ENCODE assay signal across 1 cellular context in the genomic region with DNA sequence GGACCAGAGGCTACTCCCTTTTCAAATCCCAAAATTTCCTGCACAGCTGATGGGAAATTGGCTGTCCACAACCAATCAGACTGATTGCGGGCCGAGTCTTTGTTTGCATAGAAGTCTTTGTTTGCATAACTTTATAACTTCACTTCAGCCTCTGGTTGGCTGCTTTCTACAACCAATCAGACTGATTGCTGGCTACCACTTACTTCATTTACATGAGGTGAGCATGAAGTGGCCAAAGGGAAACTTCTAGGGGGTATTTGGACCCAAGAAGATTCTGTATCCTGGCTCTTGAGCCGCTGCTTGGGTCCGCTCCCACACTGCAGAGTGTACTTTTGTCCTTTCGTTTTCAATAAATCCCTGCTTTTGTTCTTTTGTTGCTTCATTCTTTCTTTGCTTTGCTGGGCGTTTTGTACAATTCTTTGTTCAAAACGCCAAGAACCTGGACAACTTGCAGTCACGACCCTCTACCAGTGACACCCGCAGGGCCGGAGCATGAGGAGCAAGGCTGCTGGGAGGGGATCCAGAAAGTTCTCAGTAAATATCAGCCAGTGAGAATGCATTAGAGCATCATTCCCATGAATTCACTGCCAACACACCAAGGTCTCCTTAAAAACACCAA.
TF ChIP-seq lines count a peak whose summit lies in the region.

No MANE protein-coding gene starts in this region.

TF ChIP-seq in HepG2, 621 proteins besides CTCF, POLR2A, EP300 and RAD21 (continued from another document and continues in another):
- TF ChIP-seq, protein P1, sequence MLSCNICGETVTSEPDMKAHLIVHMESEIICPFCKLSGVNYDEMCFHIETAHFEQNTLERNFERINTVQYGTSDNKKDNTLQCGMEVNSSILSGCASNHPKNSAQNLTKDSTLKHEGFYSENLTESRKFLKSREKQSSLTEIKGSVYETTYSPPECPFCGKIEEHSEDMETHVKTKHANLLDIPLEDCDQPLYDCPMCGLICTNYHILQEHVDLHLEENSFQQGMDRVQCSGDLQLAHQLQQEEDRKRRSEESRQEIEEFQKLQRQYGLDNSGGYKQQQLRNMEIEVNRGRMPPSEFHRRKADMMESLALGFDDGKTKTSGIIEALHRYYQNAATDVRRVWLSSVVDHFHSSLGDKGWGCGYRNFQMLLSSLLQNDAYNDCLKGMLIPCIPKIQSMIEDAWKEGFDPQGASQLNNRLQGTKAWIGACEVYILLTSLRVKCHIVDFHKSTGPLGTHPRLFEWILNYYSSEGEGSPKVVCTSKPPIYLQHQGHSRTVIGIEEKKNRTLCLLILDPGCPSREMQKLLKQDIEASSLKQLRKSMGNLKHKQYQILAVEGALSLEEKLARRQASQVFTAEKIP (CRISPR knock-in tag; IDR thresholded peaks at IDR 0.05; ENCODE audit: borderline replicate concordance): no peak
- TF ChIP-seq SOX6 (IDR thresholded peaks at IDR 0.05) (no peak), SOX6 (CRISPR knock-in tag; IDR thresholded peaks at IDR 0.05) (peak; percentile 63), ZNF629 (CRISPR knock-in tag; conservative IDR thresholded peaks at IDR 0.05) (no peak), BATF2 (CRISPR knock-in tag; IDR thresholded peaks at IDR 0.05) (no peak), ZFP36 (IDR thresholded peaks at IDR 0.05; ENCODE audit: borderline replicate concordance, low read depth, low read length, partially characterized antibody) (no peak), ZNF232 (CRISPR knock-in tag; IDR thresholded peaks at IDR 0.05; ENCODE audit: borderline replicate concordance) (0 out of 2 replicates have a peak, but pooled peaks have one; percentile 56), YEATS4 (CRISPR knock-in tag; IDR thresholded peaks at IDR 0.05; ENCODE audit: borderline replicate concordance) (peak; percentile 29; the same call in 1 of the 2 replicates), TERF1 (CRISPR knock-in tag; IDR thresholded peaks at IDR 0.05) (no peak), ZNF777 (CRISPR knock-in tag; IDR thresholded peaks at IDR 0.05) (0 out of 2 replicates have a peak, but pooled peaks have one; percentile 37), ZBTB33 (CRISPR knock-in tag; IDR thresholded peaks at IDR 0.05) (no peak), REL (CRISPR knock-in tag; conservative IDR thresholded peaks at IDR 0.05) (no peak), RARG (CRISPR knock-in tag; IDR thresholded peaks at IDR 0.05; ENCODE audit: low read depth) (no peak), POLR2AphosphoS2 (IDR thresholded peaks at IDR 0.05; ENCODE audit: low read depth, low read length) (no peak), ZNF205 (CRISPR knock-in tag; IDR thresholded peaks at IDR 0.05) (no peak), EHMT2 (IDR thresholded peaks at IDR 0.05; ENCODE audit: borderline replicate concordance, low read depth, low read length) (no peak), CBX1 (IDR thresholded peaks at IDR 0.05; ENCODE audit: low read depth) (no peak), FOXJ3 (CRISPR knock-in tag; IDR thresholded peaks at IDR 0.05; ENCODE audit: borderline replicate concordance) (0 out of 2 replicates have a peak, but pooled peaks have one; percentile 16), FOXA1 (IDR thresholded peaks at IDR 0.05) (no peak; the same call in 1 of the 2 replicates), FOXA1 (CRISPR knock-in tag; IDR thresholded peaks at IDR 0.05) (peak; percentile 66), ZNF329 (CRISPR knock-in tag; IDR thresholded peaks at IDR 0.05; ENCODE audit: low read depth) (no peak), ZNF44 (CRISPR knock-in tag; IDR thresholded peaks at IDR 0.05) (no peak), ZNF253 (CRISPR knock-in tag; IDR thresholded peaks at IDR 0.05; ENCODE audit: borderline replicate concordance) (no peak), NFYB (CRISPR knock-in tag; IDR thresholded peaks at IDR 0.05) (peak; percentile 63), MIXL1 (CRISPR knock-in tag; IDR thresholded peaks at IDR 0.05) (no peak), HNRNPUL1 (IDR thresholded peaks at IDR 0.05; ENCODE audit: low read depth, low read length) (no peak), FUBP1 (CRISPR knock-in tag; IDR thresholded peaks at IDR 0.05; ENCODE audit: borderline replicate concordance) (no peak), ZNF337 (CRISPR knock-in tag; IDR thresholded peaks at IDR 0.05; ENCODE audit: borderline replicate concordance, low read depth) (no peak), ZNF136 (CRISPR knock-in tag; IDR thresholded peaks at IDR 0.05; ENCODE audit: low read depth) (no peak)
- TF ChIP-seq, protein P2, sequence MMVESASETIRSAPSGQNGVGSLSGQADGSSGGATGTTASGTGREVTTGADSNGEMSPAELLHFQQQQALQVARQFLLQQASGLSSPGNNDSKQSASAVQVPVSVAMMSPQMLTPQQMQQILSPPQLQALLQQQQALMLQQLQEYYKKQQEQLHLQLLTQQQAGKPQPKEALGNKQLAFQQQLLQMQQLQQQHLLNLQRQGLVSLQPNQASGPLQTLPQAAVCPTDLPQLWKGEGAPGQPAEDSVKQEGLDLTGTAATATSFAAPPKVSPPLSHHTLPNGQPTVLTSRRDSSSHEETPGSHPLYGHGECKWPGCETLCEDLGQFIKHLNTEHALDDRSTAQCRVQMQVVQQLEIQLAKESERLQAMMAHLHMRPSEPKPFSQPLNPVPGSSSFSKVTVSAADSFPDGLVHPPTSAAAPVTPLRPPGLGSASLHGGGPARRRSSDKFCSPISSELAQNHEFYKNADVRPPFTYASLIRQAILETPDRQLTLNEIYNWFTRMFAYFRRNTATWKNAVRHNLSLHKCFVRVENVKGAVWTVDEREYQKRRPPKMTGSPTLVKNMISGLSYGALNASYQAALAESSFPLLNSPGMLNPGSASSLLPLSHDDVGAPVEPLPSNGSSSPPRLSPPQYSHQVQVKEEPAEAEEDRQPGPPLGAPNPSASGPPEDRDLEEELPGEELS (CRISPR knock-in tag; IDR thresholded peaks at IDR 0.05): 0 out of 2 replicates have a peak, but pooled peaks have one; percentile 23
- TF ChIP-seq, protein P3, sequence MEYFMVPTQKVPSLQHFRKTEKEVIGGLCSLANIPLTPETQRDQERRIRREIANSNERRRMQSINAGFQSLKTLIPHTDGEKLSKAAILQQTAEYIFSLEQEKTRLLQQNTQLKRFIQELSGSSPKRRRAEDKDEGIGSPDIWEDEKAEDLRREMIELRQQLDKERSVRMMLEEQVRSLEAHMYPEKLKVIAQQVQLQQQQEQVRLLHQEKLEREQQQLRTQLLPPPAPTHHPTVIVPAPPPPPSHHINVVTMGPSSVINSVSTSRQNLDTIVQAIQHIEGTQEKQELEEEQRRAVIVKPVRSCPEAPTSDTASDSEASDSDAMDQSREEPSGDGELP (IDR thresholded peaks at IDR 0.05; ENCODE audit: borderline replicate concordance, low read depth): peak; percentile 80; the same call in 1 of the 2 replicates
- TF ChIP-seq, protein P4, sequence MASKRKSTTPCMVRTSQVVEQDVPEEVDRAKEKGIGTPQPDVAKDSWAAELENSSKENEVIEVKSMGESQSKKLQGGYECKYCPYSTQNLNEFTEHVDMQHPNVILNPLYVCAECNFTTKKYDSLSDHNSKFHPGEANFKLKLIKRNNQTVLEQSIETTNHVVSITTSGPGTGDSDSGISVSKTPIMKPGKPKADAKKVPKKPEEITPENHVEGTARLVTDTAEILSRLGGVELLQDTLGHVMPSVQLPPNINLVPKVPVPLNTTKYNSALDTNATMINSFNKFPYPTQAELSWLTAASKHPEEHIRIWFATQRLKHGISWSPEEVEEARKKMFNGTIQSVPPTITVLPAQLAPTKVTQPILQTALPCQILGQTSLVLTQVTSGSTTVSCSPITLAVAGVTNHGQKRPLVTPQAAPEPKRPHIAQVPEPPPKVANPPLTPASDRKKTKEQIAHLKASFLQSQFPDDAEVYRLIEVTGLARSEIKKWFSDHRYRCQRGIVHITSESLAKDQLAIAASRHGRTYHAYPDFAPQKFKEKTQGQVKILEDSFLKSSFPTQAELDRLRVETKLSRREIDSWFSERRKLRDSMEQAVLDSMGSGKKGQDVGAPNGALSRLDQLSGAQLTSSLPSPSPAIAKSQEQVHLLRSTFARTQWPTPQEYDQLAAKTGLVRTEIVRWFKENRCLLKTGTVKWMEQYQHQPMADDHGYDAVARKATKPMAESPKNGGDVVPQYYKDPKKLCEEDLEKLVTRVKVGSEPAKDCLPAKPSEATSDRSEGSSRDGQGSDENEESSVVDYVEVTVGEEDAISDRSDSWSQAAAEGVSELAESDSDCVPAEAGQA (IDR thresholded peaks at IDR 0.05; ENCODE audit: low read depth): no peak
- TF ChIP-seq, protein P4 (CRISPR knock-in tag; IDR thresholded peaks at IDR 0.05; ENCODE audit: borderline replicate concordance): no peak
- TF ChIP-seq, protein P5, sequence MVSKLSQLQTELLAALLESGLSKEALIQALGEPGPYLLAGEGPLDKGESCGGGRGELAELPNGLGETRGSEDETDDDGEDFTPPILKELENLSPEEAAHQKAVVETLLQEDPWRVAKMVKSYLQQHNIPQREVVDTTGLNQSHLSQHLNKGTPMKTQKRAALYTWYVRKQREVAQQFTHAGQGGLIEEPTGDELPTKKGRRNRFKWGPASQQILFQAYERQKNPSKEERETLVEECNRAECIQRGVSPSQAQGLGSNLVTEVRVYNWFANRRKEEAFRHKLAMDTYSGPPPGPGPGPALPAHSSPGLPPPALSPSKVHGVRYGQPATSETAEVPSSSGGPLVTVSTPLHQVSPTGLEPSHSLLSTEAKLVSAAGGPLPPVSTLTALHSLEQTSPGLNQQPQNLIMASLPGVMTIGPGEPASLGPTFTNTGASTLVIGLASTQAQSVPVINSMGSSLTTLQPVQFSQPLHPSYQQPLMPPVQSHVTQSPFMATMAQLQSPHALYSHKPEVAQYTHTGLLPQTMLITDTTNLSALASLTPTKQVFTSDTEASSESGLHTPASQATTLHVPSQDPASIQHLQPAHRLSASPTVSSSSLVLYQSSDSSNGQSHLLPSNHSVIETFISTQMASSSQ (IDR thresholded peaks at IDR 0.05; ENCODE audit: low read depth): no peak
- TF ChIP-seq, protein P5 (CRISPR knock-in tag; IDR thresholded peaks at IDR 0.05; ENCODE audit: borderline replicate concordance): 0 out of 2 replicates have a peak, but pooled peaks have one; percentile 23
